ENCODE assay signal across 36 cellular contexts in the genomic region with DNA sequence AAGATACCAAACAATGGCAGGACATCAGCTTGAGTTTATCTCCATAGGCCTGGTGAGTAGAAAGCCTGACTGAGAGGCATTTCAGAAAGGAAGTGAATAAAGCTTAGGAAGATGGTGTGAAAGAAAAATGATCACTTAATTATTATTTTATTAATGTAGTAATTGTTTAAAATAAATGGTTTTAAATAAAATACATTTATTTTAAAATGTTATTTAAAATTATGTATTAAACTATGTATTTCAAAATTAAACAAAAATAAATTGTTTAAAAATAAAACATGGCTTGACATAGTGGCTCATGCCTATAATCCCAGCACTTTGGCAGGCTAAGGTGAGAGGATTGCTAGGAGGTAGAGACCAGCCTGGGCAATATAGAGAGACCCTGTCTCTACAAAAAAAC.
"Had no signal": no experiment of that assay in that cellular context is flagged by ENCODE, and none has a peak within 500 bp of the region (broad histone marks: within the 10 kb centered on the region; RNA-seq: fewer than 3 reads in every experiment).

No MANE protein-coding gene starts in this region.

- H3K9me3 Mint-ChIP-seq: activated CD4-positive, alpha-beta memory T cell treated with anti-CD3 and anti-CD28 coated beads, Interleukin-2, amount 10 ng/mL, durations not matched to agents 7 days and 5 days; activated naive CD4-positive, alpha-beta T cell treated with anti-CD3 and anti-CD28 coated beads, Interleukin-2, amount 10 ng/mL, durations not matched to agents 7 days and 5 days; activated naive CD8-positive, alpha-beta T cell treated with anti-CD3 and anti-CD28 coated beads, Interleukin-2, amount 10 ng/mL, durations not matched to agents 7 days and 5 days; activated T-cell treated with anti-CD3 and anti-CD28 coated beads, Interleukin-2, amount 50 U/mL, for 24 hours; activated T-helper 2 cell treated with anti-CD3 and anti-CD28 coated beads, Interferon-gamma antibody, Interleukin-2, Interleukin-4, amounts not matched to agents 10 μg/mL and 5 μg/mL and 100 μg/mL, durations not matched to agents 14 hours and 24 hours and 36 hours; central memory CD8-positive, alpha-beta T cell; T-helper 2 cell treated with Interferon-gamma antibody and Interleukin-4, amounts not matched to agents 5 μg/mL and 100 μg/mL, for 36 hours had no signal

- H3K4me3 Mint-ChIP-seq: activated CD4-positive, alpha-beta memory T cell treated with anti-CD3 and anti-CD28 coated beads, Interleukin-2, amount 10 ng/mL, durations not matched to agents 7 days and 5 days; activated CD4-positive, alpha-beta T cell treated with anti-CD3 and anti-CD28 coated beads for 36 hours; activated CD4-positive, alpha-beta T cell treated with anti-CD3 and anti-CD28 coated beads, Interleukin-2, amount 10 ng/mL, durations not matched to agents 24 days and 14 days; activated CD8-positive, alpha-beta memory T cell treated with anti-CD3 and anti-CD28 coated beads, Interleukin-2, amount 10 ng/mL, durations not matched to agents 7 days and 5 days; activated CD8-positive, alpha-beta T cell treated with anti-CD3 and anti-CD28 coated beads, Interleukin-2, amount 10 ng/mL, durations not matched to agents 7 days and 5 days; activated naive CD4-positive, alpha-beta T cell treated with anti-CD3 and anti-CD28 coated beads, Interleukin-2, amount 10 ng/mL, durations not matched to agents 7 days and 5 days; activated naive CD4-positive, alpha-beta T cell treated with anti-CD3 and anti-CD28 coated beads, Interleukin-2, amount 50 U/mL, for 24 hours; activated naive CD8-positive, alpha-beta T cell; activated naive CD8-positive, alpha-beta T cell treated with anti-CD3 and anti-CD28 coated beads, Interleukin-2, amount 10 ng/mL, durations not matched to agents 7 days and 5 days; activated naive CD8-positive, alpha-beta T cell treated with anti-CD3 and anti-CD28 coated beads, Interleukin-2, amount 50 U/mL, for 24 hours; activated T-cell treated with anti-CD3 and anti-CD28 coated beads, Interleukin-2, amount 50 U/mL, for 24 hours; brain; central memory CD8-positive, alpha-beta T cell; T-helper 1 cell treated with Interleukin-12 subunit alpha and Interleukin-12 subunit beta and Interleukin-4 antibody, amounts not matched to agents 30 μg/mL and 1 μg/mL, for 36 hours; T-helper 2 cell treated with Interferon-gamma antibody and Interleukin-4, amounts not matched to agents 5 μg/mL and 100 μg/mL, for 36 hours had no signal

- ATAC-seq: activated CD4-positive, alpha-beta T cell treated with anti-CD3 and anti-CD28 coated beads for 36 hours; activated CD4-positive, CD25-positive, alpha-beta regulatory T cell treated with anti-CD3 and anti-CD28 coated beads, Interleukin-2, amount 50 U/mL, for 24 hours; activated CD8-positive, alpha-beta memory T cell treated with anti-CD3 and anti-CD28 coated beads, Interleukin-2, amount 10 ng/mL, durations not matched to agents 7 days and 5 days; activated CD8-positive, alpha-beta T cell treated with anti-CD3 and anti-CD28 coated beads, Interleukin-2, amount 10 ng/mL, durations not matched to agents 7 days and 5 days; activated naive CD8-positive, alpha-beta T cell treated with anti-CD3 and anti-CD28 coated beads, Interleukin-2, amount 50 U/mL, for 24 hours had no signal

- H3K36me3 Mint-ChIP-seq: activated naive CD4-positive, alpha-beta T cell treated with anti-CD3 and anti-CD28 coated beads, Interleukin-2, amount 10 ng/mL, durations not matched to agents 7 days and 5 days; activated naive CD4-positive, alpha-beta T cell treated with anti-CD3 and anti-CD28 coated beads, Interleukin-2, amount 50 U/mL, for 24 hours; activated naive CD8-positive, alpha-beta T cell; activated naive CD8-positive, alpha-beta T cell treated with anti-CD3 and anti-CD28 coated beads, Interleukin-2, amount 10 ng/mL, durations not matched to agents 7 days and 5 days; brain had no signal

- FAIRE-seq: bronchial epithelial cell, TTC549 had no signal

- H3K4me1 Mint-ChIP-seq: activated CD4-positive, alpha-beta memory T cell treated with anti-CD3 and anti-CD28 coated beads, Interleukin-2, amount 10 ng/mL, durations not matched to agents 7 days and 5 days; activated CD4-positive, alpha-beta T cell treated with anti-CD3 and anti-CD28 coated beads for 36 hours; activated CD4-positive, alpha-beta T cell treated with anti-CD3 and anti-CD28 coated beads, Interleukin-2, amount 10 ng/mL, durations not matched to agents 24 days and 14 days; activated CD8-positive, alpha-beta memory T cell treated with anti-CD3 and anti-CD28 coated beads, Interleukin-2, amount 10 ng/mL, durations not matched to agents 7 days and 5 days; activated naive CD4-positive, alpha-beta T cell treated with anti-CD3 and anti-CD28 coated beads, Interleukin-2, amount 10 ng/mL, durations not matched to agents 7 days and 5 days; activated naive CD4-positive, alpha-beta T cell treated with anti-CD3 and anti-CD28 coated beads, Interleukin-2, amount 50 U/mL, for 24 hours; activated naive CD8-positive, alpha-beta T cell treated with anti-CD3 and anti-CD28 coated beads, Interleukin-2, amount 10 ng/mL, durations not matched to agents 7 days and 5 days; activated naive CD8-positive, alpha-beta T cell treated with anti-CD3 and anti-CD28 coated beads, Interleukin-2, amount 50 U/mL, for 24 hours; brain; central memory CD8-positive, alpha-beta T cell had no signal

- H3K27me3 Mint-ChIP-seq: activated CD4-positive, alpha-beta memory T cell treated with anti-CD3 and anti-CD28 coated beads, Interleukin-2, amount 10 ng/mL, durations not matched to agents 7 days and 5 days; activated CD4-positive, alpha-beta T cell treated with anti-CD3 and anti-CD28 coated beads for 36 hours; activated CD4-positive, alpha-beta T cell treated with anti-CD3 and anti-CD28 coated beads, Interleukin-2, amount 10 ng/mL, durations not matched to agents 24 days and 14 days; activated CD8-positive, alpha-beta memory T cell treated with anti-CD3 and anti-CD28 coated beads, Interleukin-2, amount 10 ng/mL, durations not matched to agents 7 days and 5 days; activated naive CD4-positive, alpha-beta T cell treated with anti-CD3 and anti-CD28 coated beads, Interleukin-2, amount 10 ng/mL, durations not matched to agents 7 days and 5 days; activated naive CD4-positive, alpha-beta T cell treated with anti-CD3 and anti-CD28 coated beads, Interleukin-2, amount 50 U/mL, for 24 hours; activated naive CD8-positive, alpha-beta T cell treated with anti-CD3 and anti-CD28 coated beads, Interleukin-2, amount 10 ng/mL, durations not matched to agents 7 days and 5 days; activated naive CD8-positive, alpha-beta T cell treated with anti-CD3 and anti-CD28 coated beads, Interleukin-2, amount 50 U/mL, for 24 hours; activated T-cell treated with anti-CD3 and anti-CD28 coated beads, Interleukin-2, amount 50 U/mL, for 24 hours; brain had no signal

- DNase-seq: activated CD4-positive, alpha-beta memory T cell treated with anti-CD3 and anti-CD28 coated beads, Interleukin-2, amount 10 ng/mL, durations not matched to agents 7 days and 5 days; activated CD4-positive, alpha-beta T cell treated with anti-CD3 and anti-CD28 coated beads for 1 hour; activated CD4-positive, alpha-beta T cell treated with anti-CD3 and anti-CD28 coated beads for 36 hours; activated CD4-positive, alpha-beta T cell treated with anti-CD3 and anti-CD28 coated beads, Interleukin-2, amount 10 ng/mL, durations not matched to agents 24 days and 14 days; activated CD4-positive, alpha-beta T cell treated with anti-CD3 and anti-CD28 coated beads, Interleukin-2, amount 50 U/mL, for 1 hour; activated CD4-positive, alpha-beta T cell treated with anti-CD3 and anti-CD28 coated beads, Interleukin-2, amount 50 U/mL, for 4 hours; activated CD4-positive, CD25-positive, alpha-beta regulatory T cell; activated CD8-positive, alpha-beta memory T cell treated with anti-CD3 and anti-CD28 coated beads for 24 hours; activated CD8-positive, alpha-beta memory T cell treated with anti-CD3 and anti-CD28 coated beads, Interleukin-2, amount 10 ng/mL, durations not matched to agents 7 days and 5 days; activated CD8-positive, alpha-beta memory T cell treated with anti-CD3 and anti-CD28 coated beads, Interleukin-2, amount 50 U/mL, for 48 hours; activated CD8-positive, alpha-beta T cell treated with anti-CD3 and anti-CD28 coated beads, Interleukin-2, amount 10 ng/mL, durations not matched to agents 7 days and 5 days; activated effector memory CD4-positive, alpha-beta T cell treated with Interleukin-2 at 50 U/mL for 16 hours; activated gamma-delta T cell; activated naive CD4-positive, alpha-beta T cell treated with anti-CD3 and anti-CD28 coated beads, Interleukin-2, amount 10 ng/mL, durations not matched to agents 7 days and 5 days; activated naive CD4-positive, alpha-beta T cell treated with Interleukin-2 at 50 U/mL for 16 hours; activated naive CD8-positive, alpha-beta T cell treated with anti-CD3 and anti-CD28 coated beads, Interleukin-2, amount 10 ng/mL, durations not matched to agents 7 days and 5 days; activated naive CD8-positive, alpha-beta T cell treated with anti-CD3 and anti-CD28 coated beads, Interleukin-2, amount 50 U/mL, for 24 hours; activated T-cell treated with anti-CD3 and anti-CD28 coated beads, Interleukin-2, amount 50 U/mL, for 24 hours; activated T-cell treated with anti-CD3 and anti-CD28 coated beads, Interleukin-2, amount 50 U/mL, for 48 hours; amygdala; anterior cingulate cortex; caudate nucleus; cerebellar nuclear complex; T-helper 1 cell; T-helper 2 cell; T-helper 9 cell had no signal

- H3K27ac Mint-ChIP-seq: activated CD4-positive, alpha-beta memory T cell treated with anti-CD3 and anti-CD28 coated beads, Interleukin-2, amount 10 ng/mL, durations not matched to agents 7 days and 5 days; activated CD4-positive, alpha-beta T cell treated with anti-CD3 and anti-CD28 coated beads for 36 hours; activated CD4-positive, alpha-beta T cell treated with anti-CD3 and anti-CD28 coated beads, Interleukin-2, amount 10 ng/mL, durations not matched to agents 24 days and 14 days; activated CD8-positive, alpha-beta memory T cell treated with anti-CD3 and anti-CD28 coated beads, Interleukin-2, amount 10 ng/mL, durations not matched to agents 7 days and 5 days; activated CD8-positive, alpha-beta T cell treated with anti-CD3 and anti-CD28 coated beads, Interleukin-2, amount 10 ng/mL, durations not matched to agents 7 days and 5 days; activated naive CD4-positive, alpha-beta T cell treated with anti-CD3 and anti-CD28 coated beads, Interleukin-2, amount 10 ng/mL, durations not matched to agents 7 days and 5 days; activated naive CD4-positive, alpha-beta T cell treated with anti-CD3 and anti-CD28 coated beads, Interleukin-2, amount 50 U/mL, for 24 hours; activated naive CD8-positive, alpha-beta T cell; activated naive CD8-positive, alpha-beta T cell treated with anti-CD3 and anti-CD28 coated beads, Interleukin-2, amount 10 ng/mL, durations not matched to agents 7 days and 5 days; activated naive CD8-positive, alpha-beta T cell treated with anti-CD3 and anti-CD28 coated beads, Interleukin-2, amount 50 U/mL, for 24 hours; activated T-cell treated with anti-CD3 and anti-CD28 coated beads, Interleukin-2, amount 50 U/mL, for 24 hours; activated T-helper 2 cell treated with anti-CD3 and anti-CD28 coated beads, Interferon-gamma antibody, Interleukin-2, Interleukin-4, amounts not matched to agents 10 μg/mL and 5 μg/mL and 100 μg/mL, durations not matched to agents 14 hours and 24 hours and 36 hours; brain; T-helper 1 cell treated with Interleukin-12 subunit alpha and Interleukin-12 subunit beta and Interleukin-4 antibody, amounts not matched to agents 30 μg/mL and 1 μg/mL, for 36 hours; T-helper 2 cell treated with Interferon-gamma antibody and Interleukin-4, amounts not matched to agents 5 μg/mL and 100 μg/mL, for 36 hours had no signal
